16 cellular contexts compared by ENCODE assay signal in the genomic region with DNA sequence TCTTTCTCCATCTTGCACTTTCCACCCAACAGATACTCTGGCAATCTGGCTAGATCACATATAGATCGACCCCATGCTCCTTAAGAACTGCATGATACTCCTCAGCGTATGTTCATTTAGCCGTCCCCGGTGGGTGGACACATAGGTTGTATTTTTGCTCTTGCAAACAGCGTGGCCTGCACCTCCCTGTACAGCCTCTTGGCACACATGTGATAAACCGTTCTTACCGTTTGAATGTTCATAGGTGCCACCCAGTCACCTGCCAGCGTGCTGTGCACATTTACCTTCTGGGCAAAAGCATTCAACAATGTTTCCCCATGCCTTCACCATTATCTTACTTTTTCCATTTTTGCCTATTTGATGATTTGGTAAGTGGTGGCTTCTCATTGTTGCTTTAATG. TPM values are rescaled to one million over a fixed set of nuclear protein-coding genes. Genes with fewer than 3 reads are reported as not detected.
"Had no signal": no experiment of that assay in that cellular context is flagged by ENCODE, and none has a peak within 500 bp of the region (broad histone marks: within the 10 kb centered on the region; RNA-seq: fewer than 3 reads in every experiment).

No MANE protein-coding gene starts in this region.

- H3K27ac ChIP-seq: brain microvascular endothelial cell, epithelial cell of prostate, neutrophil, right atrium auricular region, skin epidermis, thyroid gland, vagina had no signal

- H3K36me3 Mint-ChIP-seq: activated CD8-positive, alpha-beta memory T cell treated with anti-CD3 and anti-CD28 coated beads, Interleukin-2, amount 10 ng/mL, durations not matched to agents 7 days and 5 days had no signal

- H3K9me3 ChIP-seq: neutrophil, right atrium auricular region, thyroid gland, vagina had no signal

- H3K27me3 Mint-ChIP-seq: activated T-cell treated with anti-CD3 and anti-CD28 coated beads, Interleukin-2, amount 50 U/mL, for 24 hours; effector memory CD8-positive, alpha-beta T cell had no signal

- H3K4me3 Mint-ChIP-seq: dendritic cell treated with granulocyte-macrophage colony-stimulating factor and Interleukin-4, amounts not matched to agents 40 ng/mL and 50 ng/mL, for 4 days had no signal

- H3K4me3 ChIP-seq: right atrium auricular region, skin epidermis, thyroid gland, vagina had no signal

- H3K27me3 ChIP-seq: brain microvascular endothelial cell, right atrium auricular region, thyroid gland, vagina had no signal

- H3K9me3 Mint-ChIP-seq: activated T-cell treated with anti-CD3 and anti-CD28 coated beads, Interleukin-2, amount 50 U/mL, for 24 hours; dendritic cell treated with granulocyte-macrophage colony-stimulating factor and Interleukin-4, amounts not matched to agents 40 ng/mL and 50 ng/mL, for 4 days; effector memory CD8-positive, alpha-beta T cell had no signal

- H3K36me3 ChIP-seq: brain microvascular endothelial cell, neutrophil, right atrium auricular region, thyroid gland, vagina had no signal

- DNase-seq: brain microvascular endothelial cell; effector memory CD8-positive, alpha-beta T cell; stimulated activated CD4-positive, alpha-beta T cell treated with anti-CD3 and anti-CD28 coated beads, Interleukin-4, amount 100 ng/mL, for 4 hours; thyroid gland had no signal

- H3K27ac Mint-ChIP-seq: activated CD8-positive, alpha-beta memory T cell treated with anti-CD3 and anti-CD28 coated beads, Interleukin-2, amount 10 ng/mL, durations not matched to agents 7 days and 5 days had no signal

RNA-seq across cellular contexts. Expression of gene TNP2, which starts 6.2 kb away (rescaled TPM):
- total RNA-seq: activated CD8-positive, alpha-beta memory T cell treated with anti-CD3 and anti-CD28 coated beads, Interleukin-2, amount 10 ng/mL, durations not matched to agents 7 days and 5 days; kidney epithelial cell; lower leg skin; myocyte; posterior vena cava; right atrium auricular region; thyroid gland; vagina had no signal

RNA-seq across cellular contexts. Expression of gene PRM3, which starts 10.5 kb away (rescaled TPM):
- total RNA-seq: activated CD8-positive, alpha-beta memory T cell treated with anti-CD3 and anti-CD28 coated beads, Interleukin-2, amount 10 ng/mL, durations not matched to agents 7 days and 5 days; kidney epithelial cell; lower leg skin; myocyte; posterior vena cava; right atrium auricular region; thyroid gland; vagina had no signal

RNA-seq across cellular contexts. Expression of gene PRM2, which starts 13.4 kb away (rescaled TPM):
- total RNA-seq: activated CD8-positive, alpha-beta memory T cell treated with anti-CD3 and anti-CD28 coated beads, Interleukin-2, amount 10 ng/mL, durations not matched to agents 7 days and 5 days; kidney epithelial cell; myocyte; posterior vena cava; right atrium auricular region; vagina had no signal

RNA-seq across cellular contexts. Expression of gene PRM1, which starts 18.2 kb away (rescaled TPM):
- total RNA-seq: activated CD8-positive, alpha-beta memory T cell treated with anti-CD3 and anti-CD28 coated beads, Interleukin-2, amount 10 ng/mL, durations not matched to agents 7 days and 5 days; kidney epithelial cell; lower leg skin; myocyte; posterior vena cava; right atrium auricular region; vagina had no signal
